Comparison of ENCODE assay signal across 22 cellular contexts in the genomic region with DNA sequence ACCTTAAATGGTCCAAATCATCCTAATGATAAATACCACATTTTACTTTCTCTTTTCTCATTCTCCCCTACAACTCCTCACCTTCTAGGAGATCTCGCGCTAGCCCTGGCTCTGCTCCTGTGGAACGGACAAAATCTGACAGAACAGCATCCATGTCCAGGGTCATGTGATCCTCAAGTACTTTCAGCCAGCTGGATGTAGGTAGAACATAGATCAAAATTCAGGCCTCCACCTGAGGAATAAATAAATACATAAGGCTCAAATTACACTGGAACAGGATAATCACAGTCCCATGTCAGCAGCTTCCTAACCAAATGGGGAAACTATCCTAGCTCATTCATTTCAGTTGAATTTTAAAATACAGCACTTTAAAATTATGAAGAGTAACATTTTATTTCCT. TPM values are rescaled to one million over a fixed set of nuclear protein-coding genes. Genes with fewer than 3 reads are reported as not detected.
DNase-seq lines count a peak whose midpoint lies in the region; ATAC-seq, FAIRE-seq and TF ChIP-seq lines count a peak whose summit lies in the region.
"Had no signal": no experiment of that assay in that cellular context is flagged by ENCODE, and none has a peak within 500 bp of the region (broad histone marks: within the 10 kb centered on the region; RNA-seq: fewer than 3 reads in every experiment).

No MANE protein-coding gene starts in this region.

- H3K4me3 Mint-ChIP-seq in astrocyte (ENCODE audit: unreplicated experiment) (no peak overlapping the region), MCF 10A (ENCODE audit: unreplicated experiment) (no peak overlapping the region)
- H3K4me3 Mint-ChIP-seq: activated B cell treated with CpG ODN at 0.5 μM for 24 hours; activated CD8-positive, alpha-beta T cell treated with anti-CD3 and anti-CD28 coated beads for 36 hours; CD4-positive, alpha-beta memory T cell; nephron; stimulated activated memory B cell treated with anti-CD40 and anti-IgM and Interleukin-4, amounts not matched to agents 10 μg/mL and 1 μg/mL and 100 μg/mL, for 72 hours had no signal

- H3K27ac ChIP-seq in astrocyte (ENCODE audit: low read depth, low read length) (no peak overlapping the region), RWPE1 (no peak overlapping the region)
- H3K27ac ChIP-seq: cardiac muscle cell, parathyroid adenoma, thyroid gland had no signal

- H3K79me2 ChIP-seq in astrocyte (ENCODE audit: insufficient read depth, low read length): peaks cover 56% of the 10 kb centered on the region
- H3K79me2 ChIP-seq: parathyroid adenoma had no signal

- H3K4me1 Mint-ChIP-seq in astrocyte (ENCODE audit: low read depth, unreplicated experiment): peaks cover 34% of the 10 kb centered on the region
- H3K4me1 Mint-ChIP-seq in MCF 10A (ENCODE audit: insufficient read depth, unreplicated experiment): peaks cover 13% of the 10 kb centered on the region

- TF ChIP-seq CTCF in astrocyte (IDR thresholded peaks at IDR 0.05; ENCODE audit: insufficient read depth, low read depth, low read length) (no peak), RWPE1 (conservative IDR thresholded peaks at IDR 0.05; ENCODE audit: low read depth) (no peak), MCF 10A (IDR thresholded peaks at IDR 0.05; ENCODE audit: unreplicated experiment) (no peak)

- peaks cover 4% of the 10 kb centered on the region for H3K36me3 ChIP-seq in astrocyte (ENCODE audit: insufficient read depth, low read length)

- H3K27me3 ChIP-seq in astrocyte (ENCODE audit: insufficient read depth, low read length): no peaks in the 10 kb centered on the region
- H3K27me3 ChIP-seq: cardiac muscle cell, thyroid gland had no signal

- peak; percentile 19 for DNase-seq in DMS79 treated with DMSO at 0.1 percent for 48 hours (lab: John Stamatoyannopoulos, UW)
- peak; percentile 26 for DNase-seq in NCI-H146 (lab: John Stamatoyannopoulos, UW)
- peak; percentile 61 for DNase-seq in NCI-H2196 (lab: John Stamatoyannopoulos, UW; ENCODE audit: unreplicated experiment)
- DNase-seq in astrocyte (ENCODE audit: low read depth): no peak
- no peak for DNase-seq in NOMO-1 treated with DMSO at 0.1 percent for 48 hours (lab: John Stamatoyannopoulos, UW; ENCODE audit: unreplicated experiment)
- DNase-seq in RWPE1 (ENCODE audit: low spot score): no peak
- no peak for DNase-seq in MCF 10A (ENCODE audit: unreplicated experiment)
- DNase-seq: activated B cell treated with CpG ODN at 0.5 μM for 24 hours; activated CD8-positive, alpha-beta T cell treated with anti-CD3 and anti-CD28 coated beads for 36 hours; amygdala; CD4-positive, alpha-beta memory T cell; glutamatergic neuron; GOT3; NCI-H1436; T-helper 9 cell; thyroid gland had no signal

- no peak overlapping the region for H3K9ac ChIP-seq in astrocyte (ENCODE audit: low read length)
- H3K9ac ChIP-seq: parathyroid adenoma had no signal

- intact Hi-C loops in MCF 10A (cut with micrococcal nuclease): no loop called here

- CTCF ChIA-PET in RWPE1 (lab: Yijun Ruan, JAX): interaction anchor here (0.6 kb wide), 1 partner anchor 10 kb away, joined by 5 read pairs; no protein-coding TSS in a partner anchor
- CTCF ChIA-PET in MCF 10A (lab: Yijun Ruan, JAX): interaction anchor here (0.9 to 1.0 kb wide), 2 partner anchors 16 to 73 kb away, joined by 3 read pairs; no protein-coding TSS in a partner anchor

- H3K4me2 ChIP-seq in astrocyte (ENCODE audit: low read length): no peak overlapping the region

- no peak for ATAC-seq in HG03378 (IDR thresholded peaks at IDR 0.05; ENCODE audit: unreplicated experiment)
- ATAC-seq: activated CD8-positive, alpha-beta T cell treated with anti-CD3 and anti-CD28 coated beads for 36 hours; stimulated activated memory B cell treated with anti-CD40 and anti-IgM and Interleukin-4, amounts not matched to agents 10 μg/mL and 1 μg/mL and 100 μg/mL, for 72 hours had no signal

- FAIRE-seq in astrocyte (lab: Jason Lieb, UNC): no peak
- FAIRE-seq: endometrium had no signal

- H3K36me3 Mint-ChIP-seq in astrocyte (ENCODE audit: low read depth, unreplicated experiment) (peaks cover 22% of the 10 kb centered on the region), MCF 10A (ENCODE audit: insufficient read depth, unreplicated experiment) (peaks cover 64% of the 10 kb centered on the region)

- H3K27ac Mint-ChIP-seq in astrocyte (ENCODE audit: unreplicated experiment) (peak overlapping the region; percentile 0), MCF 10A (ENCODE audit: low read depth, unreplicated experiment) (no peak overlapping the region)
- H3K27ac Mint-ChIP-seq: activated B cell treated with CpG ODN at 0.5 μM for 24 hours; activated CD8-positive, alpha-beta T cell treated with anti-CD3 and anti-CD28 coated beads for 36 hours; stimulated activated memory B cell treated with anti-CD40 and anti-IgM and Interleukin-4, amounts not matched to agents 10 μg/mL and 1 μg/mL and 100 μg/mL, for 72 hours had no signal

- H3K27me3 Mint-ChIP-seq in astrocyte (ENCODE audit: low read depth, unreplicated experiment) (no peaks in the 10 kb centered on the region), MCF 10A (ENCODE audit: insufficient read depth, unreplicated experiment) (no peaks in the 10 kb centered on the region)
- H3K27me3 Mint-ChIP-seq: activated B cell treated with CpG ODN at 0.5 μM for 24 hours; activated CD8-positive, alpha-beta T cell treated with anti-CD3 and anti-CD28 coated beads for 36 hours; CD4-positive, alpha-beta memory T cell; stimulated activated memory B cell treated with anti-CD40 and anti-IgM and Interleukin-4, amounts not matched to agents 10 μg/mL and 1 μg/mL and 100 μg/mL, for 72 hours had no signal

- H3K9me3 Mint-ChIP-seq in astrocyte (ENCODE audit: unreplicated experiment) (peaks cover 4% of the 10 kb centered on the region), MCF 10A (ENCODE audit: unreplicated experiment) (no peaks in the 10 kb centered on the region)
- H3K9me3 Mint-ChIP-seq: activated B cell treated with CpG ODN at 0.5 μM for 24 hours; activated CD8-positive, alpha-beta T cell treated with anti-CD3 and anti-CD28 coated beads for 36 hours; CD4-positive, alpha-beta memory T cell; nephron; stimulated activated memory B cell treated with anti-CD40 and anti-IgM and Interleukin-4, amounts not matched to agents 10 μg/mL and 1 μg/mL and 100 μg/mL, for 72 hours had no signal

- H4K20me1 ChIP-seq in astrocyte (ENCODE audit: insufficient read depth, low read length): peaks cover 46% of the 10 kb centered on the region

- H3K9me3 ChIP-seq in astrocyte (ENCODE audit: insufficient read depth, low read depth, low read length): no peaks in the 10 kb centered on the region
- H3K9me3 ChIP-seq: thyroid gland had no signal

- no TSS peak for BruUV-seq in MCF 10A (replicated peaks; lab: Mats Ljungman, UMichigan)

- H2AFZ ChIP-seq in astrocyte (ENCODE audit: low read depth, low read length): no peak overlapping the region
- H2AFZ ChIP-seq: parathyroid adenoma had no signal

- POLR2A ChIA-PET in RWPE1 (lab: Yijun Ruan, JAX; ENCODE audit: low non-redundant PET): no interaction called here
- POLR2A ChIA-PET in MCF 10A (lab: Yijun Ruan, JAX): interaction anchor here (1.2 to 4.8 kb wide), 4 partner anchors 9 to 33 kb away, joined by 3 to 25 read pairs (median 14); a partner anchor contains a TSS

- H3K4me1 ChIP-seq in astrocyte (ENCODE audit: insufficient read depth, low read length): peaks cover 16% of the 10 kb centered on the region
- H3K4me1 ChIP-seq: parathyroid adenoma had no signal

- no peak overlapping the region for H3K4me3 ChIP-seq in astrocyte (ENCODE audit: insufficient read depth, low read depth, low read length)
- H3K4me3 ChIP-seq: cardiac muscle cell, thyroid gland had no signal

RNA-seq across cellular contexts. Expression of a gene that starts 33.2 kb away (rescaled TPM):
- total RNA-seq in astrocyte (31.9 and 33.1 TPM in 2 replicates), MCF 10A (2022) (44.3 and 47.4 TPM in 2 replicates)

RNA-seq across cellular contexts. Expression of a gene that starts 40.7 kb away (rescaled TPM):
- total RNA-seq in astrocyte: 4.0 and 5.0 TPM in 2 replicates
- 23.8 and 33.5 TPM in 2 replicates for total RNA-seq in MCF 10A (2022)
- total RNA-seq: activated B cell treated with CpG ODN at 0.5 μM for 24 hours had no signal

RNA-seq across cellular contexts. Expression of a gene that starts 49.7 kb away (rescaled TPM):
- 73.2 and 74.0 TPM in 2 replicates for total RNA-seq in astrocyte
- 79.2 and 99.2 TPM in 2 replicates for total RNA-seq in MCF 10A (2022)

RNA-seq across cellular contexts. Expression of a gene that starts 59.7 kb away (rescaled TPM):
- total RNA-seq in astrocyte (6.4 and 6.8 TPM in 2 replicates), MCF 10A (2022) (0.12 TPM in 1 of 2 replicates, not detected in the other)

Comparison
In these comparisons a context has a peak if more than half of its experiments do, and no peak if none do; other contexts are left out.
1. DNase-seq: peak in DMS79 treated with DMSO at 0.1 percent for 48 hours (single experiment), NCI-H146 (single experiment) and NCI-H2196 (single experiment); none in astrocyte (single experiment), NOMO-1 treated with DMSO at 0.1 percent for 48 hours (single experiment), RWPE1 (single experiment) and MCF 10A (single experiment).